ENCODE assay signal across 25 cellular contexts in genomic region chr6:107647439-107647948, GRCh38.
"Had no signal": no experiment of that assay in that cellular context is flagged by ENCODE, and none has a peak within 500 bp of the region (broad histone marks: within the 10 kb centered on the region; RNA-seq: fewer than 3 reads in every experiment).

No MANE protein-coding gene starts in this region.

- H3K27ac Mint-ChIP-seq: activated B cell treated with CpG ODN at 0.5 μM for 24 hours; activated CD4-positive, alpha-beta T cell treated with anti-CD3 and anti-CD28 coated beads, Interleukin-2, amount 10 ng/mL, durations not matched to agents 24 days and 14 days; activated CD8-positive, alpha-beta memory T cell treated with anti-CD3 and anti-CD28 coated beads, Interleukin-2, amount 10 ng/mL, durations not matched to agents 7 days and 5 days; activated naive CD4-positive, alpha-beta T cell treated with anti-CD3 and anti-CD28 coated beads, Interleukin-2, amount 50 U/mL, for 72 hours; activated naive CD8-positive, alpha-beta T cell treated with anti-CD3 and anti-CD28 coated beads, Interleukin-2, amount 50 U/mL, for 24 hours; activated T-cell treated with anti-CD3 and anti-CD28 coated beads, Interleukin-2, amount 50 U/mL, for 24 hours; activated T-helper 1 cell treated with anti-CD3 and anti-CD28 coated beads, Interleukin-12 subunit alpha, Interleukin-12 subunit beta, Interleukin-2, Interleukin-4 antibody, amounts not matched to agents 30 ng/mL and 10 ng/mL and 1 ng/mL, durations not matched to agents 14 hours and 24 hours and 36 hours; T-cell had no signal

- DNase-seq: activated B cell treated with CpG ODN at 0.5 μM for 24 hours; activated CD4-positive, alpha-beta T cell treated with anti-CD3 and anti-CD28 coated beads for 1 hour; activated CD4-positive, alpha-beta T cell treated with anti-CD3 and anti-CD28 coated beads, Interleukin-2, amount 10 ng/mL, durations not matched to agents 24 days and 14 days; activated CD4-positive, alpha-beta T cell treated with anti-CD3 and anti-CD28 coated beads, Interleukin-2, amount 50 U/mL, for 48 hours; activated CD8-positive, alpha-beta memory T cell treated with anti-CD3 and anti-CD28 coated beads, Interleukin-2, amount 10 ng/mL, durations not matched to agents 7 days and 5 days; activated effector memory CD4-positive, alpha-beta T cell treated with Interleukin-2 at 50 U/mL for 16 hours; activated naive CD4-positive, alpha-beta T cell treated with Interleukin-2 at 50 U/mL for 16 hours; activated naive CD8-positive, alpha-beta T cell treated with anti-CD3 and anti-CD28 coated beads, Interleukin-2, amount 50 U/mL, for 24 hours; activated T-cell treated with anti-CD3 and anti-CD28 coated beads, Interleukin-2, amount 50 U/mL, for 24 hours; amygdala; NCI-H1105 treated with DMSO at 0.1 percent for 48 hours; NCI-H1436 treated with DMSO at 0.1 percent for 48 hours; NCI-H187; NCI-H2081; NCI-H510A treated with DMSO at 0.1 percent for 48 hours; NCI-H69; NK-92 treated with Interleukin-12 subunit alpha and Interleukin-12 subunit beta, amount 100 ng/mL, for 24 hours; PC-3; SIG-M5; T-cell; T-helper 2 cell; T1000 had no signal

- H3K36me3 Mint-ChIP-seq: activated naive CD4-positive, alpha-beta T cell treated with anti-CD3 and anti-CD28 coated beads, Interleukin-2, amount 50 U/mL, for 72 hours; T-cell had no signal

- H3K4me1 Mint-ChIP-seq: activated CD4-positive, alpha-beta T cell treated with anti-CD3 and anti-CD28 coated beads, Interleukin-2, amount 10 ng/mL, durations not matched to agents 24 days and 14 days had no signal

- H3K4me3 Mint-ChIP-seq: activated B cell treated with CpG ODN at 0.5 μM for 24 hours; activated CD4-positive, alpha-beta T cell treated with anti-CD3 and anti-CD28 coated beads, Interleukin-2, amount 10 ng/mL, durations not matched to agents 24 days and 14 days; activated CD8-positive, alpha-beta memory T cell treated with anti-CD3 and anti-CD28 coated beads, Interleukin-2, amount 10 ng/mL, durations not matched to agents 7 days and 5 days; activated naive CD8-positive, alpha-beta T cell treated with anti-CD3 and anti-CD28 coated beads, Interleukin-2, amount 50 U/mL, for 24 hours; activated T-cell treated with anti-CD3 and anti-CD28 coated beads, Interleukin-2, amount 50 U/mL, for 24 hours; activated T-helper 1 cell treated with anti-CD3 and anti-CD28 coated beads, Interleukin-12 subunit alpha, Interleukin-12 subunit beta, Interleukin-2, Interleukin-4 antibody, amounts not matched to agents 30 ng/mL and 10 ng/mL and 1 ng/mL, durations not matched to agents 14 hours and 24 hours and 36 hours; brain; T-cell had no signal

- ATAC-seq: activated CD8-positive, alpha-beta memory T cell treated with anti-CD3 and anti-CD28 coated beads, Interleukin-2, amount 10 ng/mL, durations not matched to agents 7 days and 5 days; activated naive CD4-positive, alpha-beta T cell treated with anti-CD3 and anti-CD28 coated beads, Interleukin-2, amount 50 U/mL, for 72 hours; activated naive CD8-positive, alpha-beta T cell treated with anti-CD3 and anti-CD28 coated beads, Interleukin-2, amount 50 U/mL, for 24 hours; PC-3; T-cell had no signal

- H3K9me3 Mint-ChIP-seq: activated B cell treated with CpG ODN at 0.5 μM for 24 hours; activated CD4-positive, alpha-beta T cell treated with anti-CD3 and anti-CD28 coated beads, Interleukin-2, amount 10 ng/mL, durations not matched to agents 24 days and 14 days; activated naive CD4-positive, alpha-beta T cell treated with anti-CD3 and anti-CD28 coated beads, Interleukin-2, amount 50 U/mL, for 72 hours; activated naive CD8-positive, alpha-beta T cell treated with anti-CD3 and anti-CD28 coated beads, Interleukin-2, amount 50 U/mL, for 24 hours; activated T-cell treated with anti-CD3 and anti-CD28 coated beads, Interleukin-2, amount 50 U/mL, for 24 hours; activated T-helper 1 cell treated with anti-CD3 and anti-CD28 coated beads, Interleukin-12 subunit alpha, Interleukin-12 subunit beta, Interleukin-2, Interleukin-4 antibody, amounts not matched to agents 30 ng/mL and 10 ng/mL and 1 ng/mL, durations not matched to agents 14 hours and 24 hours and 36 hours had no signal

- H3K27me3 Mint-ChIP-seq: activated B cell treated with CpG ODN at 0.5 μM for 24 hours had no signal
